In genomic region chr7:11749629-11750028, GRCh38 we compare ENCODE assay signal across 20 cellular contexts.
A peak's percentile ranks its signal among the peaks of the same experiment; 100 is the strongest.
DNase-seq lines count a peak whose midpoint lies in the region; ATAC-seq and TF ChIP-seq lines count a peak whose summit lies in the region.
"Had no signal": no experiment of that assay in that cellular context is flagged by ENCODE, and none has a peak within 500 bp of the region (broad histone marks: within the 10 kb centered on the region; RNA-seq: fewer than 3 reads in every experiment).

No MANE protein-coding gene starts in this region.

- no peak for TF ChIP-seq CTCF in left lung (IDR thresholded peaks at IDR 0.05)
- TF ChIP-seq CTCF in foreskin fibroblast (IDR thresholded peaks at IDR 0.05; ENCODE audit: low read depth, low read length) = no peak
- TF ChIP-seq CTCF in omental fat pad (IDR thresholded peaks at IDR 0.05) = no peak

- intact Hi-C loops in left lung (cut with DNase I) = no loop called here
- intact Hi-C loops in activated T-helper 1 cell treated with anti-CD3 and anti-CD28 coated beads, Interleukin-12 subunit alpha, Interleukin-12 subunit beta, Interleukin-2, Interleukin-4 antibody, amounts not matched to agents 30 ng/mL and 10 ng/mL and 1 ng/mL, durations not matched to agents 14 hours and 24 hours and 36 hours (cut with micrococcal nuclease) = no loop called here

- POLR2A ChIA-PET in activated CD8-positive, alpha-beta T cell treated with anti-CD3 and anti-CD28 coated beads, Interleukin-2, amount 10 ng/mL, durations not matched to agents 7 days and 5 days (lab: Charles Lee) = no interaction called here

- H3K36me3 Mint-ChIP-seq in activated T-helper 1 cell treated with anti-CD3 and anti-CD28 coated beads, Interleukin-12 subunit alpha, Interleukin-12 subunit beta, Interleukin-2, Interleukin-4 antibody, amounts not matched to agents 30 ng/mL and 10 ng/mL and 1 ng/mL, durations not matched to agents 14 hours and 24 hours and 36 hours (ENCODE audit: low read depth) = no peaks in the 10 kb centered on the region
- no peaks in the 10 kb centered on the region for H3K36me3 Mint-ChIP-seq in activated CD8-positive, alpha-beta T cell treated with anti-CD3 and anti-CD28 coated beads, Interleukin-2, amount 10 ng/mL, durations not matched to agents 7 days and 5 days (ENCODE audit: low read depth)
- H3K36me3 Mint-ChIP-seq: CD14-positive monocyte, IgD-negative memory B cell had no signal

- no peaks in the 10 kb centered on the region for H3K36me3 ChIP-seq in left lung
- H3K36me3 ChIP-seq: SJSA1 had no signal

- ATAC-seq in left lung (peak; percentile 90), omental fat pad (ENCODE audit: low FRiP score) (no peak)
- no peak for ATAC-seq in activated CD8-positive, alpha-beta T cell treated with anti-CD3 and anti-CD28 coated beads, Interleukin-2, amount 10 ng/mL, durations not matched to agents 7 days and 5 days

- no peak overlapping the region for H3K4me3 ChIP-seq in left lung
- H3K4me3 ChIP-seq in foreskin fibroblast (ENCODE audit: low read depth in 1 of 2, low read length in 2 of 2) = no peak overlapping the region
- H3K4me3 ChIP-seq: SJSA1 had no signal

- H3K9me3 Mint-ChIP-seq in activated T-helper 1 cell treated with anti-CD3 and anti-CD28 coated beads, Interleukin-12 subunit alpha, Interleukin-12 subunit beta, Interleukin-2, Interleukin-4 antibody, amounts not matched to agents 30 ng/mL and 10 ng/mL and 1 ng/mL, durations not matched to agents 14 hours and 24 hours and 36 hours = no peaks in the 10 kb centered on the region
- H3K9me3 Mint-ChIP-seq in activated CD8-positive, alpha-beta T cell treated with anti-CD3 and anti-CD28 coated beads, Interleukin-2, amount 10 ng/mL, durations not matched to agents 7 days and 5 days (ENCODE audit: insufficient read depth) = no peaks in the 10 kb centered on the region
- H3K9me3 Mint-ChIP-seq: IgD-negative memory B cell had no signal

- H3K27me3 ChIP-seq in left lung = no peaks in the 10 kb centered on the region

- no peak overlapping the region for H3K27ac ChIP-seq in left lung
- H3K27ac ChIP-seq: SJSA1 had no signal

- no peaks in the 10 kb centered on the region for H3K4me1 ChIP-seq in left lung
- H3K4me1 ChIP-seq: SJSA1 had no signal

- H3K27ac Mint-ChIP-seq in activated T-helper 1 cell treated with anti-CD3 and anti-CD28 coated beads, Interleukin-12 subunit alpha, Interleukin-12 subunit beta, Interleukin-2, Interleukin-4 antibody, amounts not matched to agents 30 ng/mL and 10 ng/mL and 1 ng/mL, durations not matched to agents 14 hours and 24 hours and 36 hours = no peak overlapping the region
- H3K27ac Mint-ChIP-seq in activated CD8-positive, alpha-beta T cell treated with anti-CD3 and anti-CD28 coated beads, Interleukin-2, amount 10 ng/mL, durations not matched to agents 7 days and 5 days = no peak overlapping the region
- H3K27ac Mint-ChIP-seq: CD14-positive monocyte, IgD-negative memory B cell had no signal

- CTCF ChIA-PET in activated CD8-positive, alpha-beta T cell treated with anti-CD3 and anti-CD28 coated beads, Interleukin-2, amount 10 ng/mL, durations not matched to agents 7 days and 5 days (lab: Charles Lee) = no interaction called here

- H3K27me3 Mint-ChIP-seq in activated T-helper 1 cell treated with anti-CD3 and anti-CD28 coated beads, Interleukin-12 subunit alpha, Interleukin-12 subunit beta, Interleukin-2, Interleukin-4 antibody, amounts not matched to agents 30 ng/mL and 10 ng/mL and 1 ng/mL, durations not matched to agents 14 hours and 24 hours and 36 hours (ENCODE audit: insufficient read depth) = no peaks in the 10 kb centered on the region
- H3K27me3 Mint-ChIP-seq in activated CD8-positive, alpha-beta T cell treated with anti-CD3 and anti-CD28 coated beads, Interleukin-2, amount 10 ng/mL, durations not matched to agents 7 days and 5 days (ENCODE audit: low read depth) = no peaks in the 10 kb centered on the region
- H3K27me3 Mint-ChIP-seq: IgD-negative memory B cell had no signal

- peaks cover 0 to 3% of the 10 kb centered on the region in 2 donors for H3K9me3 ChIP-seq in left lung
- H3K9me3 ChIP-seq: Caco-2, SJSA1 had no signal

- DNase-seq in DMS153 (lab: John Stamatoyannopoulos, UW) (peak; percentile 61), LoVo (ENCODE audit: low spot score) (peak; percentile 16), amniotic epithelial cell (ENCODE audit: low read depth) (peak; percentile 82), left lung (no peak), foreskin fibroblast (no peak), omental fat pad (ENCODE audit: low spot score) (no peak)
- DNase-seq in activated T-helper 1 cell treated with anti-CD3 and anti-CD28 coated beads, Interleukin-12 subunit alpha, Interleukin-12 subunit beta, Interleukin-2, Interleukin-4 antibody, amounts not matched to agents 30 ng/mL and 10 ng/mL and 1 ng/mL, durations not matched to agents 14 hours and 24 hours and 36 hours (ENCODE audit: low spot score) = no peak
- no peak for DNase-seq in activated CD8-positive, alpha-beta T cell treated with anti-CD3 and anti-CD28 coated beads, Interleukin-2, amount 10 ng/mL, durations not matched to agents 7 days and 5 days
- DNase-seq: ACHN, AML-193, DMS79, HCEC 1CT, NCI-H1417, NCI-H2029, NCI-H226, NCI-H748 treated with DMSO at 0.1 percent for 48 hours had no signal

- no peaks in the 10 kb centered on the region for H3K4me1 Mint-ChIP-seq in activated T-helper 1 cell treated with anti-CD3 and anti-CD28 coated beads, Interleukin-12 subunit alpha, Interleukin-12 subunit beta, Interleukin-2, Interleukin-4 antibody, amounts not matched to agents 30 ng/mL and 10 ng/mL and 1 ng/mL, durations not matched to agents 14 hours and 24 hours and 36 hours (ENCODE audit: low read depth)
- no peaks in the 10 kb centered on the region for H3K4me1 Mint-ChIP-seq in activated CD8-positive, alpha-beta T cell treated with anti-CD3 and anti-CD28 coated beads, Interleukin-2, amount 10 ng/mL, durations not matched to agents 7 days and 5 days (ENCODE audit: low read depth)
- H3K4me1 Mint-ChIP-seq: CD14-positive monocyte, IgD-negative memory B cell had no signal

- H3K4me3 Mint-ChIP-seq in activated T-helper 1 cell treated with anti-CD3 and anti-CD28 coated beads, Interleukin-12 subunit alpha, Interleukin-12 subunit beta, Interleukin-2, Interleukin-4 antibody, amounts not matched to agents 30 ng/mL and 10 ng/mL and 1 ng/mL, durations not matched to agents 14 hours and 24 hours and 36 hours = no peak overlapping the region
- no peak overlapping the region for H3K4me3 Mint-ChIP-seq in activated CD8-positive, alpha-beta T cell treated with anti-CD3 and anti-CD28 coated beads, Interleukin-2, amount 10 ng/mL, durations not matched to agents 7 days and 5 days
- H3K4me3 Mint-ChIP-seq: CD14-positive monocyte, IgD-negative memory B cell had no signal

Comparison
In these comparisons a context has a peak if more than half of its experiments do, and no peak if none do; other contexts are left out.
1. DNase-seq: peak in DMS153 (single experiment), LoVo (single experiment) and amniotic epithelial cell (single experiment); none in left lung (0 of 2), activated T-helper 1 cell treated with anti-CD3 and anti-CD28 coated beads, Interleukin-12 subunit alpha, Interleukin-12 subunit beta, Interleukin-2, Interleukin-4 antibody, amounts not matched to agents 30 ng/mL and 10 ng/mL and 1 ng/mL, durations not matched to agents 14 hours and 24 hours and 36 hours (single experiment), foreskin fibroblast (0 of 2), omental fat pad (single experiment) and activated CD8-positive, alpha-beta T cell treated with anti-CD3 and anti-CD28 coated beads, Interleukin-2, amount 10 ng/mL, durations not matched to agents 7 days and 5 days (single experiment).